In the genomic region with DNA sequence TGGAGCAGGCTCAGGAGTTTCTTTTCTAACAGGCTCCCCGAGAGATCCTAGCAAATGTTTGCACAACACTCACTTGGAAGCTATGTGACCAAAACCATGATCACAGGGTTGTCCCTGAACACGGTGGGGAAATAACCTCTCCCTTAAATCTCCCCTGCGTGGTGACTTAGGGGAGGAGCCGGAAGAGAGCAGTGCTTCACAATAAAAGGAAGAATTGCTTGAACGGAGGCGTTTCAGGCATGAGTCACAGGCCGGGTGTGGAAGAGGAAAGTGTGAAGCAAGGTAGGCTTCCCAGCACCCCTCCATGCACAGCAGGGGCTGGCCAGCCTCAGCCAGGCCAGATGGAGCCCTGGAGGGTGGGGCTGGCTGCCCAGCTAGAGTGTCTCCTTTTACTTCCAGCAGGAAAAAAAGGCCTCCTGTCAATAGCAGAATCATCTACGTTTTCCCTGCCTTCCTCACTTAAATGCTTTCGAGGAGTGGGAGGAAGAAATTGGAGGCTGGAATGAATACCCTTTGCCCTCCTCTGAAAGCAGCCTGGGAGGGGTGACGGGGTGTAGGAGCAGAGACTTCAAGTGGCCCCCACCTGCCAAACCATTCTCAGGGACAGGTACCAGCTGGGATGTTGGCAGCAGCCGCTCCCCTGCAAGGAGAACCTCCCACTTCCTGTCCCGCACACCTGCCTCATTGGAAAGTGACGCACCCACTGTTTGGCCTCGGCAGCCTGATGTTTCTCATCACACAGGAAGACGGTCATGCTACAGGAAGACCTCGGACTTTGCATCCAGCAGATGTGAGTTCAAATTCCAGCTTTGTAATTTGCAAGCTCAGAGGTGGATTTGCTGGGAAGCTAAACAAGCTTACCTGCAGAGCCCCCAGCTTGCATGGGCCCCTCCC, we compare ENCODE assay signal across 8 cellular contexts. TPM values are rescaled to one million over a fixed set of nuclear protein-coding genes. Genes with fewer than 3 reads are reported as not detected.
DNase-seq lines count a peak whose midpoint lies in the region; ATAC-seq and TF ChIP-seq lines count a peak whose summit lies in the region.

No MANE protein-coding gene starts in this region.

- TF ChIP-seq POLR2A in suprapubic skin (IDR thresholded peaks at IDR 0.05), result no peak

- TF ChIP-seq CTCF in AG10803 (conservative IDR thresholded peaks at IDR 0.05; ENCODE audit: low read length) (no peak), suprapubic skin (IDR thresholded peaks at IDR 0.05) (no peak)

- DNase-seq in AG10803 (ENCODE audit: low read depth) (peak; percentile 62), NK-92 (lab: John Stamatoyannopoulos, UW; ENCODE audit: unreplicated experiment) (peak; percentile 37), nucleus accumbens (lab: John Stamatoyannopoulos, UW) (peak in 29 of 56 donors; percentile 13 to 77 (median 38)), suprapubic skin (ENCODE audit: low spot score in 2 of 2) (peak; percentile 84 to 86)
- DNase-seq in activated CD8-positive, alpha-beta memory T cell treated with anti-CD3 and anti-CD28 coated beads, Interleukin-2, amount 50 U/mL, for 48 hours, result peak; percentile 85

- ATAC-seq in GM19395 (IDR thresholded peaks at IDR 0.05; ENCODE audit: unreplicated experiment), result peak; percentile 91
- peak; percentile 54 for ATAC-seq in HG03521 (IDR thresholded peaks at IDR 0.05; ENCODE audit: unreplicated experiment)
- peak; percentile 94 for ATAC-seq in esophagus mucosa

- H3K27me3 ChIP-seq in suprapubic skin, result no peaks in the 10 kb centered on the region

- no peaks in the 10 kb centered on the region for H3K9me3 ChIP-seq in suprapubic skin

- peaks cover 21% of the 10 kb centered on the region for H3K4me1 ChIP-seq in suprapubic skin

- no peak overlapping the region for H3K4me3 ChIP-seq in AG10803 (ENCODE audit: low read length)
- peak overlapping the region; percentile 5 for H3K4me3 ChIP-seq in suprapubic skin

- 14% methylated on average over 16 of the region's 16 CpGs for WGBS in suprapubic skin

- H3K27ac ChIP-seq in suprapubic skin, result peak overlapping the region; percentile 90

- TF ChIP-seq EP300 in suprapubic skin (IDR thresholded peaks at IDR 0.05), result no peak

- no peaks in the 10 kb centered on the region for H3K36me3 ChIP-seq in suprapubic skin

RNA-seq across cellular contexts. Expression of a gene that starts 30.1 kb away (rescaled TPM):
- total RNA-seq in esophagus mucosa (106 TPM), suprapubic skin (100 to 1,000 TPM; 104 to 149 (median 119) TPM)
